ENCODE assay signal across 1 cellular context in the genomic region with DNA sequence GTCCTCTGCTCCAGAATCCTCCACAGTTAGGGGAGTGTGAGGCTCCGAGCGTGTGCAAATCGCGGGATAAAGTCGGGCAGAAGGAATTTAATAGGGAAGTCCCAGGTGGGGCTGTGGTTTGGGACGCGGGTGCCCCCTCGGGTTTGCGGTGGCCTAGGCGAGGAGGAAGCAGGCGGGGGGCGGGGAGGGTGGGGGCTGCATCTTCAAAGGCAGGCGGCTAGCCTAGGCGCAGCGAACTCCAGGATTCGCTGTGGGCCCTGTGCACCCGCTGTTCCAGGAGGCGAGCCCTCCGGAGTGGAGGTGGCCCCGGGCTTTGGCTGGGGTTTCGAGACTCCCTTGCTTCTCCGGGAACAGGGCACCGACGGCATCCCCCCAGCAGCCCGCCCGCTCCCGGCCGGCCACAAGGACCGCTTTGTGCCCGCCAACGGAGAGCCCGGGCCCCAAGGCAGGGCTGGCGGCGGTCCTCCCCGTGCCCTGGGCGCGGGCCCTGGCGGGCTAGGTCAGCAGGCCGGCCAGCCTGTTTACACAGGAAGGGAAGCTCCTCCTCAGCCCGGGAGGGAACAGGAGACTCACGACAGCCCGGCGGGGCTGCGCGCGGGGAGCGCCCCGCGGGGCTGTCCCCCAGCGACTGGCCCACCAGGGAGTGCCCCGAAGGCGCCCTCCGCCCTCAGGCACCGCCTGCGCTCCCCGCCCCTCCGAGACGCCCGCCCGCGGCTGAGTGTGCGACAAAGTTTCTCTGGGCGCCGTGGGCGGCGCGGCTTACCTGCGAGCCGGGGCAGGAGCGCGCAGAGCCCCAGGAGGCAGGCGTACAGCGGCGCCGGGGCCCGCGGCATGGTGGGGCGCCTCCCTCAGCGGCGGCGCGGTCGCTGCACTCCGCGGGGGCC.
A peak's percentile ranks its signal among the peaks of the same experiment; 100 is the strongest.
TF ChIP-seq lines count a peak whose summit lies in the region.

No MANE protein-coding gene starts in this region.

TF ChIP-seq in HepG2, 621 proteins besides CTCF, POLR2A, EP300 and RAD21 (continued from another document and continues in another):
- TF ChIP-seq, protein P1, sequence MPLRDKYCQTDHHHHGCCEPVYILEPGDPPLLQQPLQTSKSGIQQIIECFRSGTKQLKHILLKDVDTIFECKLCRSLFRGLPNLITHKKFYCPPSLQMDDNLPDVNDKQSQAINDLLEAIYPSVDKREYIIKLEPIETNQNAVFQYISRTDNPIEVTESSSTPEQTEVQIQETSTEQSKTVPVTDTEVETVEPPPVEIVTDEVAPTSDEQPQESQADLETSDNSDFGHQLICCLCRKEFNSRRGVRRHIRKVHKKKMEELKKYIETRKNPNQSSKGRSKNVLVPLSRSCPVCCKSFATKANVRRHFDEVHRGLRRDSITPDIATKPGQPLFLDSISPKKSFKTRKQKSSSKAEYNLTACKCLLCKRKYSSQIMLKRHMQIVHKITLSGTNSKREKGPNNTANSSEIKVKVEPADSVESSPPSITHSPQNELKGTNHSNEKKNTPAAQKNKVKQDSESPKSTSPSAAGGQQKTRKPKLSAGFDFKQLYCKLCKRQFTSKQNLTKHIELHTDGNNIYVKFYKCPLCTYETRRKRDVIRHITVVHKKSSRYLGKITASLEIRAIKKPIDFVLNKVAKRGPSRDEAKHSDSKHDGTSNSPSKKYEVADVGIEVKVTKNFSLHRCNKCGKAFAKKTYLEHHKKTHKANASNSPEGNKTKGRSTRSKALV (CRISPR knock-in tag; IDR thresholded peaks at IDR 0.05) = no peak
- no peak for TF ChIP-seq ZNF34 (CRISPR knock-in tag; IDR thresholded peaks at IDR 0.05; ENCODE audit: borderline replicate concordance)
- peak; percentile 17; the same call in 1 of the 2 replicates for TF ChIP-seq CEBPG (CRISPR knock-in tag; IDR thresholded peaks at IDR 0.05)
- TF ChIP-seq, protein P2, sequence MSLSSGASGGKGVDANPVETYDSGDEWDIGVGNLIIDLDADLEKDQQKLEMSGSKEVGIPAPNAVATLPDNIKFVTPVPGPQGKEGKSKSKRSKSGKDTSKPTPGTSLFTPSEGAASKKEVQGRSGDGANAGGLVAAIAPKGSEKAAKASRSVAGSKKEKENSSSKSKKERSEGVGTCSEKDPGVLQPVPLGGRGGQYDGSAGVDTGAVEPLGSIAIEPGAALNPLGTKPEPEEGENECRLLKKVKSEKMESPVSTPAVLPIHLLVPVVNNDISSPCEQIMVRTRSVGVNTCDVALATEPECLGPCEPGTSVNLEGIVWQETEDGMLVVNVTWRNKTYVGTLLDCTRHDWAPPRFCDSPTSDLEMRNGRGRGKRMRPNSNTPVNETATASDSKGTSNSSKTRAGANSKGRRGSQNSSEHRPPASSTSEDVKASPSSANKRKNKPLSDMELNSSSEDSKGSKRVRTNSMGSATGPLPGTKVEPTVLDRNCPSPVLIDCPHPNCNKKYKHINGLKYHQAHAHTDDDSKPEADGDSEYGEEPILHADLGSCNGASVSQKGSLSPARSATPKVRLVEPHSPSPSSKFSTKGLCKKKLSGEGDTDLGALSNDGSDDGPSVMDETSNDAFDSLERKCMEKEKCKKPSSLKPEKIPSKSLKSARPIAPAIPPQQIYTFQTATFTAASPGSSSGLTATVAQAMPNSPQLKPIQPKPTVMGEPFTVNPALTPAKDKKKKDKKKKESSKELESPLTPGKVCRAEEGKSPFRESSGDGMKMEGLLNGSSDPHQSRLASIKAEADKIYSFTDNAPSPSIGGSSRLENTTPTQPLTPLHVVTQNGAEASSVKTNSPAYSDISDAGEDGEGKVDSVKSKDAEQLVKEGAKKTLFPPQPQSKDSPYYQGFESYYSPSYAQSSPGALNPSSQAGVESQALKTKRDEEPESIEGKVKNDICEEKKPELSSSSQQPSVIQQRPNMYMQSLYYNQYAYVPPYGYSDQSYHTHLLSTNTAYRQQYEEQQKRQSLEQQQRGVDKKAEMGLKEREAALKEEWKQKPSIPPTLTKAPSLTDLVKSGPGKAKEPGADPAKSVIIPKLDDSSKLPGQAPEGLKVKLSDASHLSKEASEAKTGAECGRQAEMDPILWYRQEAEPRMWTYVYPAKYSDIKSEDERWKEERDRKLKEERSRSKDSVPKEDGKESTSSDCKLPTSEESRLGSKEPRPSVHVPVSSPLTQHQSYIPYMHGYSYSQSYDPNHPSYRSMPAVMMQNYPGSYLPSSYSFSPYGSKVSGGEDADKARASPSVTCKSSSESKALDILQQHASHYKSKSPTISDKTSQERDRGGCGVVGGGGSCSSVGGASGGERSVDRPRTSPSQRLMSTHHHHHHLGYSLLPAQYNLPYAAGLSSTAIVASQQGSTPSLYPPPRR (CRISPR knock-in tag; IDR thresholded peaks at IDR 0.05; ENCODE audit: borderline replicate concordance) = peak; percentile 73
- TF ChIP-seq ZNF550 (CRISPR knock-in tag; IDR thresholded peaks at IDR 0.05; ENCODE audit: borderline replicate concordance) = no peak
- TF ChIP-seq XBP1 (CRISPR knock-in tag; IDR thresholded peaks at IDR 0.05) = no peak
- TF ChIP-seq, protein P3, sequence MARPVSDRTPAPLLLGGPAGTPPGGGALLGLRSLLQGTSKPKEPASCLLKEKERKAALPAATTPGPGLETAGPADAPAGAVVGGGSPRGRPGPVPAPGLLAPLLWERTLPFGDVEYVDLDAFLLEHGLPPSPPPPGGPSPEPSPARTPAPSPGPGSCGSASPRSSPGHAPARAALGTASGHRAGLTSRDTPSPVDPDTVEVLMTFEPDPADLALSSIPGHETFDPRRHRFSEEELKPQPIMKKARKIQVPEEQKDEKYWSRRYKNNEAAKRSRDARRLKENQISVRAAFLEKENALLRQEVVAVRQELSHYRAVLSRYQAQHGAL (CRISPR knock-in tag; IDR thresholded peaks at IDR 0.05; ENCODE audit: not compliant biosample characterization) = no peak
- no peak for TF ChIP-seq ZFP41 (CRISPR knock-in tag; IDR thresholded peaks at IDR 0.05; ENCODE audit: borderline replicate concordance)
- TF ChIP-seq, protein P4, sequence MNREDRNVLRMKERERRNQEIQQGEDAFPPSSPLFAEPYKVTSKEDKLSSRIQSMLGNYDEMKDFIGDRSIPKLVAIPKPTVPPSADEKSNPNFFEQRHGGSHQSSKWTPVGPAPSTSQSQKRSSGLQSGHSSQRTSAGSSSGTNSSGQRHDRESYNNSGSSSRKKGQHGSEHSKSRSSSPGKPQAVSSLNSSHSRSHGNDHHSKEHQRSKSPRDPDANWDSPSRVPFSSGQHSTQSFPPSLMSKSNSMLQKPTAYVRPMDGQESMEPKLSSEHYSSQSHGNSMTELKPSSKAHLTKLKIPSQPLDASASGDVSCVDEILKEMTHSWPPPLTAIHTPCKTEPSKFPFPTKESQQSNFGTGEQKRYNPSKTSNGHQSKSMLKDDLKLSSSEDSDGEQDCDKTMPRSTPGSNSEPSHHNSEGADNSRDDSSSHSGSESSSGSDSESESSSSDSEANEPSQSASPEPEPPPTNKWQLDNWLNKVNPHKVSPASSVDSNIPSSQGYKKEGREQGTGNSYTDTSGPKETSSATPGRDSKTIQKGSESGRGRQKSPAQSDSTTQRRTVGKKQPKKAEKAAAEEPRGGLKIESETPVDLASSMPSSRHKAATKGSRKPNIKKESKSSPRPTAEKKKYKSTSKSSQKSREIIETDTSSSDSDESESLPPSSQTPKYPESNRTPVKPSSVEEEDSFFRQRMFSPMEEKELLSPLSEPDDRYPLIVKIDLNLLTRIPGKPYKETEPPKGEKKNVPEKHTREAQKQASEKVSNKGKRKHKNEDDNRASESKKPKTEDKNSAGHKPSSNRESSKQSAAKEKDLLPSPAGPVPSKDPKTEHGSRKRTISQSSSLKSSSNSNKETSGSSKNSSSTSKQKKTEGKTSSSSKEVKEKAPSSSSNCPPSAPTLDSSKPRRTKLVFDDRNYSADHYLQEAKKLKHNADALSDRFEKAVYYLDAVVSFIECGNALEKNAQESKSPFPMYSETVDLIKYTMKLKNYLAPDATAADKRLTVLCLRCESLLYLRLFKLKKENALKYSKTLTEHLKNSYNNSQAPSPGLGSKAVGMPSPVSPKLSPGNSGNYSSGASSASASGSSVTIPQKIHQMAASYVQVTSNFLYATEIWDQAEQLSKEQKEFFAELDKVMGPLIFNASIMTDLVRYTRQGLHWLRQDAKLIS (CRISPR knock-in tag; IDR thresholded peaks at IDR 0.05) = peak; percentile 47; the same call in 1 of the 2 replicates
- TF ChIP-seq, protein P5, sequence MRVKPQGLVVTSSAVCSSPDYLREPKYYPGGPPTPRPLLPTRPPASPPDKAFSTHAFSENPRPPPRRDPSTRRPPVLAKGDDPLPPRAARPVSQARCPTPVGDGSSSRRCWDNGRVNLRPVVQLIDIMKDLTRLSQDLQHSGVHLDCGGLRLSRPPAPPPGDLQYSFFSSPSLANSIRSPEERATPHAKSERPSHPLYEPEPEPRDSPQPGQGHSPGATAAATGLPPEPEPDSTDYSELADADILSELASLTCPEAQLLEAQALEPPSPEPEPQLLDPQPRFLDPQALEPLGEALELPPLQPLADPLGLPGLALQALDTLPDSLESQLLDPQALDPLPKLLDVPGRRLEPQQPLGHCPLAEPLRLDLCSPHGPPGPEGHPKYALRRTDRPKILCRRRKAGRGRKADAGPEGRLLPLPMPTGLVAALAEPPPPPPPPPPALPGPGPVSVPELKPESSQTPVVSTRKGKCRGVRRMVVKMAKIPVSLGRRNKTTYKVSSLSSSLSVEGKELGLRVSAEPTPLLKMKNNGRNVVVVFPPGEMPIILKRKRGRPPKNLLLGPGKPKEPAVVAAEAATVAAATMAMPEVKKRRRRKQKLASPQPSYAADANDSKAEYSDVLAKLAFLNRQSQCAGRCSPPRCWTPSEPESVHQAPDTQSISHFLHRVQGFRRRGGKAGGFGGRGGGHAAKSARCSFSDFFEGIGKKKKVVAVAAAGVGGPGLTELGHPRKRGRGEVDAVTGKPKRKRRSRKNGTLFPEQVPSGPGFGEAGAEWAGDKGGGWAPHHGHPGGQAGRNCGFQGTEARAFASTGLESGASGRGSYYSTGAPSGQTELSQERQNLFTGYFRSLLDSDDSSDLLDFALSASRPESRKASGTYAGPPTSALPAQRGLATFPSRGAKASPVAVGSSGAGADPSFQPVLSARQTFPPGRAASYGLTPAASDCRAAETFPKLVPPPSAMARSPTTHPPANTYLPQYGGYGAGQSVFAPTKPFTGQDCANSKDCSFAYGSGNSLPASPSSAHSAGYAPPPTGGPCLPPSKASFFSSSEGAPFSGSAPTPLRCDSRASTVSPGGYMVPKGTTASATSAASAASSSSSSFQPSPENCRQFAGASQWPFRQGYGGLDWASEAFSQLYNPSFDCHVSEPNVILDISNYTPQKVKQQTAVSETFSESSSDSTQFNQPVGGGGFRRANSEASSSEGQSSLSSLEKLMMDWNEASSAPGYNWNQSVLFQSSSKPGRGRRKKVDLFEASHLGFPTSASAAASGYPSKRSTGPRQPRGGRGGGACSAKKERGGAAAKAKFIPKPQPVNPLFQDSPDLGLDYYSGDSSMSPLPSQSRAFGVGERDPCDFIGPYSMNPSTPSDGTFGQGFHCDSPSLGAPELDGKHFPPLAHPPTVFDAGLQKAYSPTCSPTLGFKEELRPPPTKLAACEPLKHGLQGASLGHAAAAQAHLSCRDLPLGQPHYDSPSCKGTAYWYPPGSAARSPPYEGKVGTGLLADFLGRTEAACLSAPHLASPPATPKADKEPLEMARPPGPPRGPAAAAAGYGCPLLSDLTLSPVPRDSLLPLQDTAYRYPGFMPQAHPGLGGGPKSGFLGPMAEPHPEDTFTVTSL (CRISPR knock-in tag; IDR thresholded peaks at IDR 0.05; ENCODE audit: borderline replicate concordance) = no peak
- peak; percentile 62; the same call in 1 of the 2 replicates for TF ChIP-seq MTA1 (CRISPR knock-in tag; IDR thresholded peaks at IDR 0.05; ENCODE audit: borderline replicate concordance)
- TF ChIP-seq MED8 (CRISPR knock-in tag; IDR thresholded peaks at IDR 0.05; ENCODE audit: insufficient replicate concordance) = peak; percentile 41
- 0 out of 2 replicates have a peak, but pooled peaks have one; percentile 59 for TF ChIP-seq ZSCAN20 (CRISPR knock-in tag; IDR thresholded peaks at IDR 0.05; ENCODE audit: borderline replicate concordance)
- TF ChIP-seq, protein P6, sequence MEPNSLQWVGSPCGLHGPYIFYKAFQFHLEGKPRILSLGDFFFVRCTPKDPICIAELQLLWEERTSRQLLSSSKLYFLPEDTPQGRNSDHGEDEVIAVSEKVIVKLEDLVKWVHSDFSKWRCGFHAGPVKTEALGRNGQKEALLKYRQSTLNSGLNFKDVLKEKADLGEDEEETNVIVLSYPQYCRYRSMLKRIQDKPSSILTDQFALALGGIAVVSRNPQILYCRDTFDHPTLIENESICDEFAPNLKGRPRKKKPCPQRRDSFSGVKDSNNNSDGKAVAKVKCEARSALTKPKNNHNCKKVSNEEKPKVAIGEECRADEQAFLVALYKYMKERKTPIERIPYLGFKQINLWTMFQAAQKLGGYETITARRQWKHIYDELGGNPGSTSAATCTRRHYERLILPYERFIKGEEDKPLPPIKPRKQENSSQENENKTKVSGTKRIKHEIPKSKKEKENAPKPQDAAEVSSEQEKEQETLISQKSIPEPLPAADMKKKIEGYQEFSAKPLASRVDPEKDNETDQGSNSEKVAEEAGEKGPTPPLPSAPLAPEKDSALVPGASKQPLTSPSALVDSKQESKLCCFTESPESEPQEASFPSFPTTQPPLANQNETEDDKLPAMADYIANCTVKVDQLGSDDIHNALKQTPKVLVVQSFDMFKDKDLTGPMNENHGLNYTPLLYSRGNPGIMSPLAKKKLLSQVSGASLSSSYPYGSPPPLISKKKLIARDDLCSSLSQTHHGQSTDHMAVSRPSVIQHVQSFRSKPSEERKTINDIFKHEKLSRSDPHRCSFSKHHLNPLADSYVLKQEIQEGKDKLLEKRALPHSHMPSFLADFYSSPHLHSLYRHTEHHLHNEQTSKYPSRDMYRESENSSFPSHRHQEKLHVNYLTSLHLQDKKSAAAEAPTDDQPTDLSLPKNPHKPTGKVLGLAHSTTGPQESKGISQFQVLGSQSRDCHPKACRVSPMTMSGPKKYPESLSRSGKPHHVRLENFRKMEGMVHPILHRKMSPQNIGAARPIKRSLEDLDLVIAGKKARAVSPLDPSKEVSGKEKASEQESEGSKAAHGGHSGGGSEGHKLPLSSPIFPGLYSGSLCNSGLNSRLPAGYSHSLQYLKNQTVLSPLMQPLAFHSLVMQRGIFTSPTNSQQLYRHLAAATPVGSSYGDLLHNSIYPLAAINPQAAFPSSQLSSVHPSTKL (CRISPR knock-in tag; IDR thresholded peaks at IDR 0.05) = peak; percentile 48; the same call in 1 of the 2 replicates
- no peak for TF ChIP-seq ZNF446 (CRISPR knock-in tag; IDR thresholded peaks at IDR 0.05)
- TF ChIP-seq, protein P7, sequence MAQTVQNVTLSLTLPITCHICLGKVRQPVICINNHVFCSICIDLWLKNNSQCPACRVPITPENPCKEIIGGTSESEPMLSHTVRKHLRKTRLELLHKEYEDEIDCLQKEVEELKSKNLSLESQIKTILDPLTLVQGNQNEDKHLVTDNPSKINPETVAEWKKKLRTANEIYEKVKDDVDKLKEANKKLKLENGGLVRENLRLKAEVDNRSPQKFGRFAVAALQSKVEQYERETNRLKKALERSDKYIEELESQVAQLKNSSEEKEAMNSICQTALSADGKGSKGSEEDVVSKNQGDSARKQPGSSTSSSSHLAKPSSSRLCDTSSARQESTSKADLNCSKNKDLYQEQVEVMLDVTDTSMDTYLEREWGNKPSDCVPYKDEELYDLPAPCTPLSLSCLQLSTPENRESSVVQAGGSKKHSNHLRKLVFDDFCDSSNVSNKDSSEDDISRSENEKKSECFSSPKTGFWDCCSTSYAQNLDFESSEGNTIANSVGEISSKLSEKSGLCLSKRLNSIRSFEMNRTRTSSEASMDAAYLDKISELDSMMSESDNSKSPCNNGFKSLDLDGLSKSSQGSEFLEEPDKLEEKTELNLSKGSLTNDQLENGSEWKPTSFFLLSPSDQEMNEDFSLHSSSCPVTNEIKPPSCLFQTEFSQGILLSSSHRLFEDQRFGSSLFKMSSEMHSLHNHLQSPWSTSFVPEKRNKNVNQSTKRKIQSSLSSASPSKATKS (CRISPR knock-in tag; IDR thresholded peaks at IDR 0.05) = no peak; the same call in 1 of the 2 replicates
- TF ChIP-seq ZNF136 (CRISPR knock-in tag; IDR thresholded peaks at IDR 0.05; ENCODE audit: low read depth) = no peak
- TF ChIP-seq TGIF2 (CRISPR knock-in tag; IDR thresholded peaks at IDR 0.05) = peak; percentile 83
- TF ChIP-seq MED1 (CRISPR knock-in tag; IDR thresholded peaks at IDR 0.05) = peak; percentile 71
- no peak for TF ChIP-seq ZNF589 (CRISPR knock-in tag; conservative IDR thresholded peaks at IDR 0.05)
- no peak; the same call in 1 of the 2 replicates for TF ChIP-seq ZNF367 (CRISPR knock-in tag; IDR thresholded peaks at IDR 0.05; ENCODE audit: borderline replicate concordance)
- no peak for TF ChIP-seq ZNF569 (CRISPR knock-in tag; IDR thresholded peaks at IDR 0.05; ENCODE audit: borderline replicate concordance)
- TF ChIP-seq ZNF383 (CRISPR knock-in tag; IDR thresholded peaks at IDR 0.05; ENCODE audit: borderline replicate concordance) = no peak
